Comparison of ENCODE assay signal across 9 cellular contexts in genomic region chr12:101891462-101891971, GRCh38. TPM values are rescaled to one million over a fixed set of nuclear protein-coding genes. Genes with fewer than 3 reads are reported as not detected.
DNase-seq lines count a peak whose midpoint lies in the region; ATAC-seq and TF ChIP-seq lines count a peak whose summit lies in the region.
"Had no signal": no experiment of that assay in that cellular context is flagged by ENCODE, and none has a peak within 500 bp of the region (broad histone marks: within the 10 kb centered on the region; RNA-seq: fewer than 3 reads in every experiment).

No MANE protein-coding gene starts in this region.

- H3K27ac ChIP-seq in DND-41 (ENCODE audit: low read length), result no peak overlapping the region
- H3K27ac ChIP-seq: KMS-11 had no signal

- no peaks in the 10 kb centered on the region for H3K27me3 ChIP-seq in DND-41 (ENCODE audit: insufficient read depth, low read length, poor library complexity)
- H3K27me3 ChIP-seq in mucosa of stomach (ENCODE audit: control insufficient read depth, insufficient read depth, low read length), result no peaks in the 10 kb centered on the region
- H3K27me3 ChIP-seq in HAP-1 (ENCODE audit: low read depth), result no peaks in the 10 kb centered on the region

- 0 out of 2 replicates have a peak, but pooled peaks cover 3% of the 10 kb centered on the region for H3K4me1 ChIP-seq in DND-41 (ENCODE audit: insufficient read depth, low read length)
- peaks cover 15% of the 10 kb centered on the region for H3K4me1 ChIP-seq in mucosa of stomach (ENCODE audit: control insufficient read depth, insufficient read depth, low read length)
- no peaks in the 10 kb centered on the region for H3K4me1 ChIP-seq in HAP-1

- H2AFZ ChIP-seq in DND-41 (ENCODE audit: low read depth, low read length), result no peak overlapping the region

- TF ChIP-seq CTCF in DND-41 (IDR thresholded peaks at IDR 0.05; ENCODE audit: borderline replicate concordance, extremely low read depth, low read length, poor library complexity, severe bottlenecking) (no peak), astrocyte of the cerebellum (IDR thresholded peaks at IDR 0.05; ENCODE audit: low read depth, low read length, missing control alignments) (no peak)

- ATAC-seq in DND-41 (ENCODE audit: insufficient read depth, low read depth), result peak; percentile 29; the same call in 1 of the 3 replicates
- peak; percentile 83 for ATAC-seq in GM21515 (IDR thresholded peaks at IDR 0.05; ENCODE audit: unreplicated experiment)

- no peaks in the 10 kb centered on the region for H3K79me2 ChIP-seq in DND-41 (ENCODE audit: insufficient read depth, low read length)

- in situ Hi-C loops in astrocyte of the cerebellum (cut with HindIII; ENCODE audit: low sequenced_read_pairs), result no loop called here
- in situ Hi-C loops in HAP-1 (cut with MboI; ENCODE audit: low sequenced_read_pairs), result no loop called here

- no peak overlapping the region for H3K9ac ChIP-seq in DND-41 (ENCODE audit: low read depth, low read length)
- H3K9ac ChIP-seq in mucosa of stomach (ENCODE audit: low read length), result peak overlapping the region; percentile 43
- H3K9ac ChIP-seq: KMS-11 had no signal

- no peak for DNase-seq in DND-41
- DNase-seq in HT-29 (ENCODE audit: low spot score), result peak; percentile 8
- peak; percentile 12 for DNase-seq in astrocyte of the cerebellum (ENCODE audit: low read depth)
- no peak for DNase-seq in HAP-1 (ENCODE audit: low spot score in 2 of 2)
- no peak for DNase-seq in activated CD4-positive, alpha-beta T cell treated with anti-CD3 and anti-CD28 coated beads, Interleukin-2, amount 50 U/mL, for 1 hour
- no peak for DNase-seq in cerebellum (ENCODE audit: low spot score)

- H4K20me1 ChIP-seq in DND-41 (ENCODE audit: insufficient read depth, low read length), result no peaks in the 10 kb centered on the region

- H3K4me3 ChIP-seq in DND-41 (ENCODE audit: low read depth in 1 of 2, low read length in 2 of 2) (no peak overlapping the region), astrocyte of the cerebellum (ENCODE audit: low read depth, low read length) (no peak overlapping the region), mucosa of stomach (ENCODE audit: low read length) (no peak overlapping the region), HAP-1 (no peak overlapping the region)

- H3K9me3 ChIP-seq in DND-41 (ENCODE audit: insufficient read depth, low read length, severe bottlenecking), result no peaks in the 10 kb centered on the region
- H3K9me3 ChIP-seq in mucosa of stomach (ENCODE audit: control insufficient read depth, low read length), result no peaks in the 10 kb centered on the region
- H3K9me3 ChIP-seq in HAP-1, result no peaks in the 10 kb centered on the region

- H3K36me3 ChIP-seq in DND-41 (ENCODE audit: insufficient read depth, low read length) (no peaks in the 10 kb centered on the region), mucosa of stomach (ENCODE audit: control insufficient read depth, insufficient read depth, low read length) (no peaks in the 10 kb centered on the region), HAP-1 (replicated peaks) (no peaks in the 10 kb centered on the region)

- H3K4me2 ChIP-seq in DND-41 (ENCODE audit: insufficient read depth, low read length), result no peak overlapping the region
- H3K4me2 ChIP-seq: KMS-11 had no signal

RNA-seq across cellular contexts. Expression of gene DRAM1, which starts 14.1 kb away (rescaled TPM):
- 1.1 and 1.4 TPM in 2 replicates for total RNA-seq in HT-29 (2014; rRNA removed; shearing (Covaris generic))
- total RNA-seq in cerebellum, result 1.5 TPM

Comparison
In these comparisons a context has a peak if more than half of its experiments do, and no peak if none do; other contexts are left out.
1. DNase-seq: peak in HT-29 (single experiment) and astrocyte of the cerebellum (single experiment); none in DND-41 (single experiment), HAP-1 (0 of 2), activated CD4-positive, alpha-beta T cell treated with anti-CD3 and anti-CD28 coated beads, Interleukin-2, amount 50 U/mL, for 1 hour (single experiment) and cerebellum (single experiment).